In genomic region chr18:58398648-58399398, GRCh38 we compare ENCODE assay signal across 1 cellular context.
TF ChIP-seq lines count a peak whose summit lies in the region.

No MANE protein-coding gene starts in this region.

TF ChIP-seq in HepG2, 621 proteins besides CTCF, POLR2A, EP300 and RAD21 (continued from another document and continues in another):
- TF ChIP-seq BRF2 (CRISPR knock-in tag; IDR thresholded peaks at IDR 0.05) (no peak), ZNF556 (CRISPR knock-in tag; IDR thresholded peaks at IDR 0.05; ENCODE audit: borderline replicate concordance) (peak; percentile 71; the same call in 1 of the 2 replicates), ZNF781 (CRISPR knock-in tag; IDR thresholded peaks at IDR 0.05; ENCODE audit: borderline replicate concordance, not compliant biosample characterization) (no peak), HCFC1 (IDR thresholded peaks at IDR 0.05; ENCODE audit: low read depth, low read length) (no peak), RFX5 (IDR thresholded peaks at IDR 0.05; ENCODE audit: low read depth, low read length) (no peak), NPAS2 (CRISPR knock-in tag; IDR thresholded peaks at IDR 0.05; ENCODE audit: borderline replicate concordance) (no peak), SP140L (CRISPR knock-in tag; IDR thresholded peaks at IDR 0.05; ENCODE audit: borderline replicate concordance) (no peak), PCBP1 (IDR thresholded peaks at IDR 0.05; ENCODE audit: borderline replicate concordance, low read depth, low read length) (no peak), CSRNP1 (CRISPR knock-in tag; IDR thresholded peaks at IDR 0.05) (0 out of 2 replicates have a peak, but pooled peaks have one; percentile 45), ZNF30 (CRISPR knock-in tag; IDR thresholded peaks at IDR 0.05) (no peak), EHMT2 (IDR thresholded peaks at IDR 0.05; ENCODE audit: borderline replicate concordance, low read depth, low read length) (no peak), JUND (CRISPR knock-in tag; IDR thresholded peaks at IDR 0.05) (no peak), ZBTB38 (CRISPR knock-in tag; IDR thresholded peaks at IDR 0.05) (peak; percentile 99), MXI1 (IDR thresholded peaks at IDR 0.05; ENCODE audit: borderline replicate concordance, low read depth, low read length) (no peak; the same call in 2 of the 3 replicates), CHD2 (IDR thresholded peaks at IDR 0.05; ENCODE audit: low read depth, low read length) (no peak), ISL2 (CRISPR knock-in tag; IDR thresholded peaks at IDR 0.05) (no peak), FOXO4 (CRISPR knock-in tag; conservative IDR thresholded peaks at IDR 0.05) (no peak), IRF9 (CRISPR knock-in tag; IDR thresholded peaks at IDR 0.05; ENCODE audit: borderline replicate concordance) (no peak), PAX8 (CRISPR knock-in tag; IDR thresholded peaks at IDR 0.05; ENCODE audit: borderline replicate concordance) (no peak), ATF7-NPFF (CRISPR knock-in tag; IDR thresholded peaks at IDR 0.05; ENCODE audit: low read depth) (no peak), HDAC1 (CRISPR knock-in tag; IDR thresholded peaks at IDR 0.05) (no peak), ZNF776 (CRISPR knock-in tag; IDR thresholded peaks at IDR 0.05) (0 out of 2 replicates have a peak, but pooled peaks have one; percentile 20), AGO1 (IDR thresholded peaks at IDR 0.05; ENCODE audit: low read depth, low read length, poor library complexity, severe bottlenecking) (no peak), TERF1 (CRISPR knock-in tag; IDR thresholded peaks at IDR 0.05) (no peak), YY1 (IDR thresholded peaks at IDR 0.05; ENCODE audit: insufficient read depth, insufficient replicate concordance, low read depth, low read length) (no peak), MEF2D (CRISPR knock-in tag; IDR thresholded peaks at IDR 0.05) (no peak), ZNF431 (CRISPR knock-in tag; IDR thresholded peaks at IDR 0.05; ENCODE audit: borderline replicate concordance, low read depth) (no peak; the same call in 1 of the 2 replicates), SRSF4 (IDR thresholded peaks at IDR 0.05; ENCODE audit: low read depth, low read length, poor library complexity, severe bottlenecking) (no peak), RXRB (CRISPR knock-in tag; IDR thresholded peaks at IDR 0.05; ENCODE audit: borderline replicate concordance) (no peak; the same call in 1 of the 2 replicates), ZMYM3 (CRISPR knock-in tag; IDR thresholded peaks at IDR 0.05) (no peak), STAG1 (CRISPR knock-in tag; IDR thresholded peaks at IDR 0.05) (peak; percentile 24), CREM (IDR thresholded peaks at IDR 0.05) (peak; percentile 45; the same call in 1 of the 2 replicates), CREM (CRISPR knock-in tag; IDR thresholded peaks at IDR 0.05) (no peak), AKAP8 (CRISPR knock-in tag; IDR thresholded peaks at IDR 0.05) (no peak), YEATS2 (CRISPR knock-in tag; IDR thresholded peaks at IDR 0.05; ENCODE audit: borderline replicate concordance) (no peak), RELA (CRISPR knock-in tag; IDR thresholded peaks at IDR 0.05) (0 out of 2 replicates have a peak, but pooled peaks have one; percentile 63), POLR2AphosphoS2 (IDR thresholded peaks at IDR 0.05; ENCODE audit: low read depth, low read length) (no peak; the same call in 1 of the 2 replicates), CAMTA2 (CRISPR knock-in tag; IDR thresholded peaks at IDR 0.05; ENCODE audit: borderline replicate concordance) (no peak), NFE2L1 (CRISPR knock-in tag; IDR thresholded peaks at IDR 0.05; ENCODE audit: borderline replicate concordance) (no peak), BCL6 (CRISPR knock-in tag; IDR thresholded peaks at IDR 0.05) (no peak), MATR3 (CRISPR knock-in tag; IDR thresholded peaks at IDR 0.05) (no peak), HNF4G (IDR thresholded peaks at IDR 0.05; ENCODE audit: borderline replicate concordance, low read depth, low read length) (no peak), HNF4G (CRISPR knock-in tag; IDR thresholded peaks at IDR 0.05; ENCODE audit: borderline replicate concordance, low read depth) (no peak), KLF13 (CRISPR knock-in tag; IDR thresholded peaks at IDR 0.05) (no peak), PTBP1 (IDR thresholded peaks at IDR 0.05; ENCODE audit: low read depth, low read length, poor library complexity, severe bottlenecking) (no peak), U2AF1 (optimal IDR thresholded peaks at IDR 0.05; ENCODE audit: low read depth, low read length) (no peak), AHR (CRISPR knock-in tag; IDR thresholded peaks at IDR 0.05) (no peak), TCF7 (IDR thresholded peaks at IDR 0.05; ENCODE audit: low read depth) (peak; percentile 29; the same call in 1 of the 2 replicates), GTF3A (CRISPR knock-in tag; conservative IDR thresholded peaks at IDR 0.05) (0 out of 2 replicates have a peak, but pooled peaks have one; percentile 68), TIGD3 (CRISPR knock-in tag; IDR thresholded peaks at IDR 0.05; ENCODE audit: borderline replicate concordance) (no peak), ATF7 (IDR thresholded peaks at IDR 0.05) (no peak), ATF7 (CRISPR knock-in tag; IDR thresholded peaks at IDR 0.05) (0 out of 2 replicates have a peak, but pooled peaks have one; percentile 53), ZNF101 (CRISPR knock-in tag; IDR thresholded peaks at IDR 0.05; ENCODE audit: borderline replicate concordance, low read depth) (no peak)
- TF ChIP-seq, protein P1, sequence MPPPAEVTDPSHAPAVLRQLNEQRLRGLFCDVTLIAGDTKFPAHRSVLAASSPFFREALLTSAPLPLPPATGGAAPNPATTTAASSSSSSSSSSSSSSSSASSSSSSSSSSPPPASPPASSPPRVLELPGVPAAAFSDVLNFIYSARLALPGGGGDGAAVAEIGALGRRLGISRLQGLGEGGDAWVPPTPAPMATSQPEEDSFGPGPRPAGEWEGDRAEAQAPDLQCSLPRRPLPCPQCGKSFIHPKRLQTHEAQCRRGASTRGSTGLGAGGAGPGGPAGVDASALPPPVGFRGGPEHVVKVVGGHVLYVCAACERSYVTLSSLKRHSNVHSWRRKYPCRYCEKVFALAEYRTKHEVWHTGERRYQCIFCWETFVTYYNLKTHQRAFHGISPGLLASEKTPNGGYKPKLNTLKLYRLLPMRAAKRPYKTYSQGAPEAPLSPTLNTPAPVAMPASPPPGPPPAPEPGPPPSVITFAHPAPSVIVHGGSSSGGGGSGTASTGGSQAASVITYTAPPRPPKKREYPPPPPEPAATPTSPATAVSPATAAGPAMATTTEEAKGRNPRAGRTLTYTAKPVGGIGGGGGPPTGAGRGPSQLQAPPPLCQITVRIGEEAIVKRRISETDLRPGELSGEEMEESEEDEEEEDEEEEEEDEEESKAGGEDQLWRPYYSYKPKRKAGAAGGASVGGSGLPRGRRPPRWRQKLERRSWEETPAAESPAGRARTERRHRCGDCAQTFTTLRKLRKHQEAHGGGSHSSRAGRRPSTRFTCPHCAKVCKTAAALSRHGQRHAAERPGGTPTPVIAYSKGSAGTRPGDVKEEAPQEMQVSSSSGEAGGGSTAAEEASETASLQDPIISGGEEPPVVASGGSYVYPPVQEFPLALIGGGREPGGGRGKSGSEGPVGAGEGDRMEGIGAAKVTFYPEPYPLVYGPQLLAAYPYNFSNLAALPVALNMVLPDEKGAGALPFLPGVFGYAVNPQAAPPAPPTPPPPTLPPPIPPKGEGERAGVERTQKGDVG (CRISPR knock-in tag; IDR thresholded peaks at IDR 0.05; ENCODE audit: borderline replicate concordance), result 0 out of 2 replicates have a peak, but pooled peaks have one; percentile 21
- TF ChIP-seq, protein P2, sequence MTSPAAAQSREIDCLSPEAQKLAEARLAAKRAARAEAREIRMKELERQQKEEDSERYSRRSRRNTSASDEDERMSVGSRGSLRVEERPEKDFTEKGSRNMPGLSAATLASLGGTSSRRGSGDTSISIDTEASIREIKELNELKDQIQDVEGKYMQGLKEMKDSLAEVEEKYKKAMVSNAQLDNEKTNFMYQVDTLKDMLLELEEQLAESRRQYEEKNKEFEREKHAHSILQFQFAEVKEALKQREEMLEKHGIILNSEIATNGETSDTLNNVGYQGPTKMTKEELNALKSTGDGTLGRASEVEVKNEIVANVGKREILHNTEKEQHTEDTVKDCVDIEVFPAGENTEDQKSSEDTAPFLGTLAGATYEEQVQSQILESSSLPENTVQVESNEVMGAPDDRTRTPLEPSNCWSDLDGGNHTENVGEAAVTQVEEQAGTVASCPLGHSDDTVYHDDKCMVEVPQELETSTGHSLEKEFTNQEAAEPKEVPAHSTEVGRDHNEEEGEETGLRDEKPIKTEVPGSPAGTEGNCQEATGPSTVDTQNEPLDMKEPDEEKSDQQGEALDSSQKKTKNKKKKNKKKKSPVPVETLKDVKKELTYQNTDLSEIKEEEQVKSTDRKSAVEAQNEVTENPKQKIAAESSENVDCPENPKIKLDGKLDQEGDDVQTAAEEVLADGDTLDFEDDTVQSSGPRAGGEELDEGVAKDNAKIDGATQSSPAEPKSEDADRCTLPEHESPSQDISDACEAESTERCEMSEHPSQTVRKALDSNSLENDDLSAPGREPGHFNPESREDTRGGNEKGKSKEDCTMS (CRISPR knock-in tag; conservative IDR thresholded peaks at IDR 0.05), result no peak
- TF ChIP-seq, protein P3, sequence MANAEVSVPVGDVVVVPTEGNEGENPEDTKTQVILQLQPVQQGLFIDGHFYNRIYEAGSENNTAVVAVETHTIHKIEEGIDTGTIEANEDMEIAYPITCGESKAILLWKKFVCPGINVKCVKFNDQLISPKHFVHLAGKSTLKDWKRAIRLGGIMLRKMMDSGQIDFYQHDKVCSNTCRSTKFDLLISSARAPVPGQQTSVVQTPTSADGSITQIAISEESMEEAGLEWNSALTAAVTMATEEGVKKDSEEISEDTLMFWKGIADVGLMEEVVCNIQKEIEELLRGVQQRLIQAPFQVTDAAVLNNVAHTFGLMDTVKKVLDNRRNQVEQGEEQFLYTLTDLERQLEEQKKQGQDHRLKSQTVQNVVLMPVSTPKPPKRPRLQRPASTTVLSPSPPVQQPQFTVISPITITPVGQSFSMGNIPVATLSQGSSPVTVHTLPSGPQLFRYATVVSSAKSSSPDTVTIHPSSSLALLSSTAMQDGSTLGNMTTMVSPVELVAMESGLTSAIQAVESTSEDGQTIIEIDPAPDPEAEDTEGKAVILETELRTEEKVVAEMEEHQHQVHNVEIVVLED (CRISPR knock-in tag; IDR thresholded peaks at IDR 0.05; ENCODE audit: borderline replicate concordance), result no peak
- TF ChIP-seq, protein P4, sequence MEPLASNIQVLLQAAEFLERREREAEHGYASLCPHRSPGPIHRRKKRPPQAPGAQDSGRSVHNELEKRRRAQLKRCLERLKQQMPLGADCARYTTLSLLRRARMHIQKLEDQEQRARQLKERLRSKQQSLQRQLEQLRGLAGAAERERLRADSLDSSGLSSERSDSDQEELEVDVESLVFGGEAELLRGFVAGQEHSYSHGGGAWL (CRISPR knock-in tag; IDR thresholded peaks at IDR 0.05), result no peak
